8 cellular contexts compared by ENCODE assay signal in the genomic region with DNA sequence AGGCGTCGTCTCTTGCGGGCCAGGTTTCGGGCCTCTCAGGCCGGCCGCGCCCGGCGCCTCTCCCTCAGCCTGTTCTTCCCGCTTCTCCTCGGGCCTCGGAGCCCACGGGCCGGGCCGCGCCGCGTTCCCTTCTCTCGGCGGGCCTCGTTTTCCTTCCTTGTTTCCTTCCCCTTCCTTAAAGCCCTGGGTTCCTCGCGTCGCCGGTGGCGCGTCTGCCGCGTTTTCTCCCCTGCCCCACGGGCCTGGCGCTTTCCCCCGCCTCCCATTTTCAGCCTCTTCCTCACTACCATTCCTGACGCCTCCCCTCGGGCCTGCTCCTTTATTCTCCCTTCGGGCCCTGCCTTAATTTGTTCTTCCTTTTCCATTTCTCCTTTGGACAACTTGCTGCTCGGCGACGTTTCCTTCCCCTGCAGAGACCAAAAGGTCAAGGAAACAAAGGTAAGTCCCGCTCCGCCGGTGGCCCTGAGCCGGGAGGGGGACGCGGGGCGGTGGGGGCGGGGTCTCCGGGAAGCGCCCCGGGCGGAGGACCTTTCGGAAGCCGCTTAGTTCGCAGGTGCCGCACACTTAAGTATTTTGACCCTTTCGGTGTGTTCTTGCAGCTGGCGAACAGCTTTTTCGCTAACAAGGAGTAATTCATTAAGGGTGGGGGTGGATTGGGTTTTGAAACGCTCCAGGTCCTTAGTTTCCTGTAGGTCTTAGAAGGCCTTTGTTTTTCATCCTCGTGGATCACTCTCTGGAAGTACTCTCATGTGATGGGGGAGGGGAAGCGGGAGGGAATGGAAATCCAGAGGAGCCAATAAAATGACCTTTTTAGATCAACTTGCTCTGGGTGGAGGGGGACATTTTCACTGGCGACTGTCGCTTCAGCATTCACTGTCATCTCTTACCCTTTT. TPM values are rescaled to one million over a fixed set of nuclear protein-coding genes. Genes with fewer than 3 reads are reported as not detected.
DNase-seq lines count a peak whose midpoint lies in the region; ATAC-seq and TF ChIP-seq lines count a peak whose summit lies in the region.

No MANE protein-coding gene starts in this region.

- TF ChIP-seq POLR2A in heart left ventricle (IDR thresholded peaks at IDR 0.05) = no peak
- TF ChIP-seq POLR2A in uterus (IDR thresholded peaks at IDR 0.05) = no peak

- DNase-seq in GM19240 (ENCODE audit: insufficient read length, low spot score) (peak; percentile 29), RWPE2 (ENCODE audit: low spot score) (no peak), heart left ventricle (peak in 3 of 5 donors; percentile 19 to 43 (median 39)), psoas muscle (peak; percentile 34 to 58), uterus (peak in 1 of 2 donors; percentile 19)

- TF ChIP-seq CTCF in RWPE2 (IDR thresholded peaks at IDR 0.05; ENCODE audit: poor library complexity, severe bottlenecking) (no peak), heart left ventricle (IDR thresholded peaks at IDR 0.05) (no peak), psoas muscle (IDR thresholded peaks at IDR 0.05) (no peak), uterus (IDR thresholded peaks at IDR 0.05) (no peak)

- intact Hi-C loops in heart left ventricle (cut with DNase I) (loop anchor here (2.0 to 5.0 kb wide), 7 partner anchors 69 to 445 kb away; partner anchors contain the start of genes TAF12 (in 6 of the 10), GMEB1 (in 4 of the 10), RNU11 (in 4 of the 10) and SRSF4 (in 1 of the 10)), psoas muscle (cut with DNase I) (loop anchor here (2.0 to 10.0 kb wide), 3 partner anchors 63 to 95 kb away; partner anchors contain the start of genes RNU11 (in 1 of the 2) and TAF12 (in 1 of the 2)), uterus (cut with DNase I; ENCODE audit: low total_unique reads) (loop anchor here (10.0 kb wide), 1 partner anchor 73 kb away; the partner anchor contains the start of gene GMEB1)

- H3K4me3 ChIP-seq in BLaER1 = peak overlapping the region; percentile 99
- H3K4me3 ChIP-seq in HUES6 (ENCODE audit: low read depth, low read length) = peak overlapping the region; percentile 99
- H3K4me3 ChIP-seq in RWPE2 (ENCODE audit: severe bottlenecking) = peak overlapping the region; percentile 87
- peak overlapping the region; percentile 66 to 100 (median 95) for H3K4me3 ChIP-seq in heart left ventricle
- peak overlapping the region; percentile 98 for H3K4me3 ChIP-seq in psoas muscle
- peak overlapping the region; percentile 65 to 68 for H3K4me3 ChIP-seq in uterus

- H3K9me3 Mint-ChIP-seq in activated naive CD4-positive, alpha-beta T cell treated with anti-CD3 and anti-CD28 coated beads, Interleukin-2, amount 50 U/mL, for 24 hours = no peaks in the 10 kb centered on the region

- H3K4me1 ChIP-seq in BLaER1 (peaks cover 41% of the 10 kb centered on the region), HUES6 (ENCODE audit: control insufficient read depth, insufficient read depth, low read length) (peaks cover 16% of the 10 kb centered on the region), RWPE2 (ENCODE audit: insufficient read depth, poor library complexity, severe bottlenecking) (peaks cover 22% of the 10 kb centered on the region), heart left ventricle (peaks cover 5 to 51% (median 46%) of the 10 kb centered on the region in 12 donors), psoas muscle (peaks cover 27% of the 10 kb centered on the region), uterus (peaks cover 9 to 13% of the 10 kb centered on the region in 2 donors)

- peak overlapping the region; percentile 98 for H3K27ac Mint-ChIP-seq in activated naive CD4-positive, alpha-beta T cell treated with anti-CD3 and anti-CD28 coated beads, Interleukin-2, amount 50 U/mL, for 24 hours

- H3K4me2 ChIP-seq in BLaER1 = peak overlapping the region; percentile 90

- H3K27me3 Mint-ChIP-seq in activated naive CD4-positive, alpha-beta T cell treated with anti-CD3 and anti-CD28 coated beads, Interleukin-2, amount 50 U/mL, for 24 hours = no peaks in the 10 kb centered on the region

- peak; percentile 9; the same call in 1 of the 3 replicates for ATAC-seq in RWPE2 (ENCODE audit: low read depth)
- ATAC-seq in heart left ventricle = peak in 2 of 4 donors; percentile 6 to 34
- ATAC-seq in psoas muscle = peak in 1 of 4 donors; percentile 8

- no peaks in the 10 kb centered on the region for H3K27me3 ChIP-seq in BLaER1
- no peaks in the 10 kb centered on the region for H3K27me3 ChIP-seq in HUES6 (ENCODE audit: control insufficient read depth, insufficient read depth, low read length)
- no peaks in the 10 kb centered on the region for H3K27me3 ChIP-seq in RWPE2 (ENCODE audit: insufficient read depth, poor library complexity, severe bottlenecking)
- no peaks in the 10 kb centered on the region for H3K27me3 ChIP-seq in heart left ventricle
- no peaks in the 10 kb centered on the region for H3K27me3 ChIP-seq in psoas muscle (ENCODE audit: insufficient read depth in 3 of 3, low read length in 2 of 3)
- no peaks in the 10 kb centered on the region for H3K27me3 ChIP-seq in uterus

- H3K36me3 ChIP-seq in BLaER1 (peaks cover 43% of the 10 kb centered on the region), HUES6 (ENCODE audit: control insufficient read depth, insufficient read depth, low read length) (peaks cover 52% of the 10 kb centered on the region), RWPE2 (ENCODE audit: low read depth) (peaks cover 48% of the 10 kb centered on the region), heart left ventricle (peaks cover 0 to 44% (median 43%) of the 10 kb centered on the region in 9 donors), psoas muscle (ENCODE audit: insufficient read depth in 1 of 2, low read depth in 1 of 2) (peaks cover 2 to 45% of the 10 kb centered on the region in 2 donors), uterus (no peaks in the 10 kb centered on the region)

- peaks cover 40% of the 10 kb centered on the region for H3K4me1 Mint-ChIP-seq in activated naive CD4-positive, alpha-beta T cell treated with anti-CD3 and anti-CD28 coated beads, Interleukin-2, amount 50 U/mL, for 24 hours

- peak overlapping the region; percentile 100 for H3K27ac ChIP-seq in BLaER1
- H3K27ac ChIP-seq in HUES6 (ENCODE audit: low read depth, low read length) = peak overlapping the region; percentile 99
- H3K27ac ChIP-seq in RWPE2 (ENCODE audit: poor library complexity, severe bottlenecking) = peak overlapping the region; percentile 80
- H3K27ac ChIP-seq in heart left ventricle = peak overlapping the region; percentile 77 to 98 (median 95)
- H3K27ac ChIP-seq in psoas muscle = peak overlapping the region; percentile 96
- peak overlapping the region; percentile 88 to 93 for H3K27ac ChIP-seq in uterus

- H3K9me3 ChIP-seq in BLaER1 (no peaks in the 10 kb centered on the region), HUES6 (ENCODE audit: control insufficient read depth, insufficient read depth, low read depth, low read length) (no peaks in the 10 kb centered on the region), RWPE2 (ENCODE audit: severe bottlenecking) (no peaks in the 10 kb centered on the region), heart left ventricle (no peaks in the 10 kb centered on the region), psoas muscle (no peaks in the 10 kb centered on the region), uterus (no peaks in the 10 kb centered on the region)

- peaks cover 54% of the 10 kb centered on the region for H4K20me1 ChIP-seq in BLaER1

- H3K36me3 Mint-ChIP-seq in activated naive CD4-positive, alpha-beta T cell treated with anti-CD3 and anti-CD28 coated beads, Interleukin-2, amount 50 U/mL, for 24 hours = peaks cover 9% of the 10 kb centered on the region

- H3K9ac ChIP-seq in BLaER1 = peak overlapping the region; percentile 100
- H3K9ac ChIP-seq in HUES6 (ENCODE audit: low read length) = peak overlapping the region; percentile 100

- WGBS in heart left ventricle, 4 donors = 0% methylated on average over 52 to 62 of the region's 62 CpGs
- WGBS in psoas muscle, 3 donors = 0 to 1% (median 1%) methylated on average over 38 to 62 of the region's 62 CpGs

- H3K4me3 Mint-ChIP-seq in activated naive CD4-positive, alpha-beta T cell treated with anti-CD3 and anti-CD28 coated beads, Interleukin-2, amount 50 U/mL, for 24 hours = peak overlapping the region; percentile 99

RNA-seq across cellular contexts. Expression of gene YTHDF2, which starts 0.8 kb away (rescaled TPM):
- 10 to 100 TPM; 31.3 to 56.3 (median 40.0) TPM for total RNA-seq in heart left ventricle
- polyA plus RNA-seq in heart left ventricle = 10 to 100 TPM; 20.7 to 30.4 TPM
- total RNA-seq in psoas muscle = 10 to 100 TPM; 43.4 to 55.1 (median 49.1) TPM
- polyA plus RNA-seq in psoas muscle = 10 to 100 TPM; 30.3 to 49.0 (median 38.4) TPM
- total RNA-seq in uterus = 10 to 100 TPM; 24.4 to 83.7 (median 58.6) TPM
